ENCODE assay signal across 8 cellular contexts in genomic region chr21:37496972-37497371, GRCh38.
DNase-seq lines count a peak whose midpoint lies in the region; ATAC-seq, FAIRE-seq and TF ChIP-seq lines count a peak whose summit lies in the region.

No MANE protein-coding gene starts in this region.

- no peak overlapping the region for H3K27ac ChIP-seq in gastroesophageal sphincter

- TF ChIP-seq POLR2A in gastroesophageal sphincter (IDR thresholded peaks at IDR 0.05), result no peak

- peaks cover 0 to 43% of the 10 kb centered on the region in 2 donors for H3K36me3 ChIP-seq in gastroesophageal sphincter

- peak; percentile 13 for TF ChIP-seq CTCF in GM10266 (IDR thresholded peaks at IDR 0.05; ENCODE audit: control insufficient read depth, insufficient read depth, low read depth, missing control alignments)
- TF ChIP-seq CTCF in gastroesophageal sphincter (IDR thresholded peaks at IDR 0.05), result peak; percentile 7 to 31 (median 27)

- WGBS in gastroesophageal sphincter (ENCODE audit: low coverage in 1 of 2), 2 donors, result 72 to 76% methylated on average over 3 of the region's 4 CpGs

- in situ Hi-C loops in ACHN (cut with HindIII; ENCODE audit: low pct_ligation_motif_present, low pct_unique_long_range_greater_than_20kb, low sequenced_read_pairs), result no loop called here

- H3K27me3 ChIP-seq in gastroesophageal sphincter, result no peaks in the 10 kb centered on the region

- intact Hi-C loops in head of caudate nucleus (cut with DNase I), result no loop called here

- peak; percentile 30 for DNase-seq in ACHN
- no peak for DNase-seq in GM10266 (ENCODE audit: extremely low spot score)
- no peak for DNase-seq in RCC 7860 (ENCODE audit: low spot score)
- no peak for DNase-seq in NCI-H2171 treated with DMSO at 0.1 percent for 48 hours (lab: John Stamatoyannopoulos, UW)
- no peak for DNase-seq in hepatic stellate cell (ENCODE audit: low spot score)
- DNase-seq in head of caudate nucleus, result no peak

- no peaks in the 10 kb centered on the region for H3K4me1 ChIP-seq in gastroesophageal sphincter

- TF ChIP-seq EP300 in gastroesophageal sphincter (IDR thresholded peaks at IDR 0.05), result no peak

- ATAC-seq in gastroesophageal sphincter, result no peak
- ATAC-seq in HG03039 (IDR thresholded peaks at IDR 0.05; ENCODE audit: unreplicated experiment), result no peak

- FAIRE-seq in RCC 7860 (lab: Jason Lieb, UNC), result peak; percentile 38

- H3K9me3 ChIP-seq in gastroesophageal sphincter, result no peaks in the 10 kb centered on the region

- H3K4me3 ChIP-seq in gastroesophageal sphincter, result no peak overlapping the region
